Comparison of ENCODE assay signal across 1 cellular context in the genomic region with DNA sequence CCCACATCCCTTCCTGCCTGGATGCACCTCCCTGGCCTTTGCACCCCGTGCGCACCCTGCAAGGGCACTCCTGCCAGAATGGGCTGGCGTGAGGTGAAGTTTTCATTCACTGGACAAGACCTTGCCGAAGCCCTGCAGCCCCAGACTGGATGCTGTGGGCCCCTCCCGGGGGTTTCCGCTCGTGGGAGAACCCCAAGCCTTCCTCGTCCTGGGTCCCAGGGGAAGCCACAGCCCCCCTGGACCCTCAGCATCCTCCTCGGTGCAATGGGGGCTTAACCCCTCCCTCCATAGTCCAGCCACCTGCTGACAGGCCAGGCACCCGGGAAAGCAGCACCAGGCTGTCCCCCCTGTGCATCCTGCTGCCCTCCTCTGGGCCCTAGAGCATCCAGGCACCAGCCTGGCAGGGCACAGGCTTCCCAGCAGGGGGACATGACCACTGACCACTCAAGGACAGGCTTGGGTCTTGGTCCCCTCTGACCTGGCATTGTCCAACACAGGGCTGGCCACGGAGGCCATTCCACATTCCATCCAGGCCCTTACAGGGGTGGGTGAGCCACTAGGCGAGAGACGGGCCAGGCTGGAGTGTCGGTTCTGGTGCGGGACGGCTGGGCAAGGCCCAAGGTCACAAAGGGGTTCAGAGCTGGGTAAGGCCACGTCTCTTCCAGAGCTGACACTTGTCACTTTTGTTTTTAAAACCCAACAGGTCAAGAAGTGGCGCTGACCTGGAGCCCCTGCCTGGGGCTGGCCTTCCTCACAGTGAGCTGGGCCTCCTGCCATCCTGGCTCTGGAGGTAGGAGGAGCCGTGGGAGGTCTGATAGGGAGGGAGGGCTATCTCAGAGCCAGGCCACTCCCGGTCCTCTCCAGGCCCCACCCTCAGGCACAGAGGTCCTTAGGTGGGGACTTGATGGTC.
TF ChIP-seq lines count a peak whose summit lies in the region.

No MANE protein-coding gene starts in this region.

TF ChIP-seq in HEK293, 187 proteins besides CTCF, POLR2A, EP300 and RAD21 (continued from another document):
- TF ChIP-seq, protein P1, sequence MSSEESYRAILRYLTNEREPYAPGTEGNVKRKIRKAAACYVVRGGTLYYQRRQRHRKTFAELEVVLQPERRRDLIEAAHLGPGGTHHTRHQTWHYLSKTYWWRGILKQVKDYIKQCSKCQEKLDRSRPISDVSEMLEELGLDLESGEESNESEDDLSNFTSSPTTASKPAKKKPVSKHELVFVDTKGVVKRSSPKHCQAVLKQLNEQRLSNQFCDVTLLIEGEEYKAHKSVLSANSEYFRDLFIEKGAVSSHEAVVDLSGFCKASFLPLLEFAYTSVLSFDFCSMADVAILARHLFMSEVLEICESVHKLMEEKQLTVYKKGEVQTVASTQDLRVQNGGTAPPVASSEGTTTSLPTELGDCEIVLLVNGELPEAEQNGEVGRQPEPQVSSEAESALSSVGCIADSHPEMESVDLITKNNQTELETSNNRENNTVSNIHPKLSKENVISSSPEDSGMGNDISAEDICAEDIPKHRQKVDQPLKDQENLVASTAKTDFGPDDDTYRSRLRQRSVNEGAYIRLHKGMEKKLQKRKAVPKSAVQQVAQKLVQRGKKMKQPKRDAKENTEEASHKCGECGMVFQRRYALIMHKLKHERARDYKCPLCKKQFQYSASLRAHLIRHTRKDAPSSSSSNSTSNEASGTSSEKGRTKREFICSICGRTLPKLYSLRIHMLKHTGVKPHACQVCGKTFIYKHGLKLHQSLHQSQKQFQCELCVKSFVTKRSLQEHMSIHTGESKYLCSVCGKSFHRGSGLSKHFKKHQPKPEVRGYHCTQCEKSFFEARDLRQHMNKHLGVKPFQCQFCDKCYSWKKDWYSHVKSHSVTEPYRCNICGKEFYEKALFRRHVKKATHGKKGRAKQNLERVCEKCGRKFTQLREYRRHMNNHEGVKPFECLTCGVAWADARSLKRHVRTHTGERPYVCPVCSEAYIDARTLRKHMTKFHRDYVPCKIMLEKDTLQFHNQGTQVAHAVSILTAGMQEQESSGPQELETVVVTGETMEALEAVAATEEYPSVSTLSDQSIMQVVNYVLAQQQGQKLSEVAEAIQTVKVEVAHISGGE (tag by site-specific recombination; conservative IDR thresholded peaks at IDR 0.05; ENCODE audit: low read depth): no peak
